In genomic region chr5:153671653-153672346, GRCh38 we compare ENCODE assay signal across 16 cellular contexts.
A peak's percentile ranks its signal among the peaks of the same experiment; 100 is the strongest.
DNase-seq lines count a peak whose midpoint lies in the region; ATAC-seq and TF ChIP-seq lines count a peak whose summit lies in the region.
"Had no signal": no experiment of that assay in that cellular context is flagged by ENCODE, and none has a peak within 500 bp of the region (broad histone marks: within the 10 kb centered on the region; RNA-seq: fewer than 3 reads in every experiment).

No MANE protein-coding gene starts in this region.

- H3K4me1 Mint-ChIP-seq in endothelial cell (ENCODE audit: unreplicated experiment), result peaks cover 34% of the 10 kb centered on the region
- H3K4me1 Mint-ChIP-seq: CD4-positive, alpha-beta memory T cell; H9 had no signal

- H3K9me3 Mint-ChIP-seq in endothelial cell (ENCODE audit: unreplicated experiment), result no peaks in the 10 kb centered on the region
- H3K9me3 Mint-ChIP-seq: H9 had no signal

- intact Hi-C loops in left ventricle myocardium inferior (cut with micrococcal nuclease), result no loop called here

- peak overlapping the region; percentile 64 for H3K27ac ChIP-seq in left ventricle myocardium inferior (replicated peaks)
- H3K27ac ChIP-seq in right atrium auricular region, result no peak overlapping the region
- H3K27ac ChIP-seq: A549, C4-2B had no signal

- H3K4me3 ChIP-seq in left ventricle myocardium inferior (no peak overlapping the region), right atrium auricular region (no peak overlapping the region)
- H3K4me3 ChIP-seq: A549 had no signal

- peak overlapping the region; percentile 90 for H3K27ac Mint-ChIP-seq in endothelial cell (ENCODE audit: unreplicated experiment)
- H3K27ac Mint-ChIP-seq: H9 had no signal

- H3K9me3 ChIP-seq in left ventricle myocardium inferior (replicated peaks) (no peaks in the 10 kb centered on the region), right atrium auricular region (no peaks in the 10 kb centered on the region)
- H3K9me3 ChIP-seq: A549, BE2C, Caco-2 had no signal

- no peaks in the 10 kb centered on the region for H3K27me3 Mint-ChIP-seq in endothelial cell (ENCODE audit: unreplicated experiment)

- TF ChIP-seq CTCF in left ventricle myocardium inferior (IDR thresholded peaks at IDR 0.05; ENCODE audit: borderline replicate concordance) (no peak), right atrium auricular region (IDR thresholded peaks at IDR 0.05) (no peak), endothelial cell (IDR thresholded peaks at IDR 0.05; ENCODE audit: unreplicated experiment) (no peak)

- no peaks in the 10 kb centered on the region for H3K36me3 ChIP-seq in left ventricle myocardium inferior
- no peaks in the 10 kb centered on the region for H3K36me3 ChIP-seq in right atrium auricular region
- H3K36me3 ChIP-seq: BE2C had no signal

- DNase-seq in left ventricle myocardium inferior, result no peak
- no peak for DNase-seq in right atrium auricular region (ENCODE audit: low spot score)
- DNase-seq in endothelial cell (ENCODE audit: low spot score), result no peak
- DNase-seq in lung microvascular endothelial cell (ENCODE audit: low read depth in 2 of 2), result peak; percentile 12 to 25
- no peak for DNase-seq in NCI-H82 treated with DMSO at 0.1 percent for 48 hours (lab: John Stamatoyannopoulos, UW; ENCODE audit: unreplicated experiment)
- DNase-seq in COLO829 (ENCODE audit: low spot score), result no peak
- DNase-seq: BE2C; Caco-2; CD4-positive, alpha-beta memory T cell; DND-41; GDM1; GOT3; H9 had no signal

- H3K4me3 Mint-ChIP-seq in endothelial cell (ENCODE audit: unreplicated experiment), result peak overlapping the region; percentile 9
- H3K4me3 Mint-ChIP-seq: CD4-positive, alpha-beta memory T cell; H9 had no signal

- H3K27me3 ChIP-seq in left ventricle myocardium inferior (ENCODE audit: low read depth) (no peaks in the 10 kb centered on the region), right atrium auricular region (no peaks in the 10 kb centered on the region)
- H3K27me3 ChIP-seq: BE2C had no signal

- no peak for ATAC-seq in HG02870 (IDR thresholded peaks at IDR 0.05; ENCODE audit: unreplicated experiment)
- ATAC-seq: A549 had no signal

- H3K36me3 Mint-ChIP-seq in endothelial cell (ENCODE audit: low read depth, unreplicated experiment), result peaks cover 21% of the 10 kb centered on the region
- H3K36me3 Mint-ChIP-seq: CD4-positive, alpha-beta memory T cell had no signal

- H3K4me1 ChIP-seq in left ventricle myocardium inferior (peaks cover 19% of the 10 kb centered on the region), right atrium auricular region (peaks cover 0 to 15% of the 10 kb centered on the region in 2 donors)
- H3K4me1 ChIP-seq: A549, BE2C, Caco-2 had no signal

Comparison
In these comparisons a context has a peak if more than half of its experiments do, and no peak if none do; other contexts are left out.
1. DNase-seq: peak in lung microvascular endothelial cell (2 of 2); none in left ventricle myocardium inferior (single experiment), right atrium auricular region (single experiment), endothelial cell (single experiment), NCI-H82 treated with DMSO at 0.1 percent for 48 hours (single experiment) and COLO829 (single experiment).